ENCODE assay signal across 15 cellular contexts in genomic region chr3:57017481-57017880, GRCh38. TPM values are rescaled to one million over a fixed set of nuclear protein-coding genes. Genes with fewer than 3 reads are reported as not detected.
DNase-seq lines count a peak whose midpoint lies in the region; TF ChIP-seq lines count a peak whose summit lies in the region.
"Had no signal": no experiment of that assay in that cellular context is flagged by ENCODE, and none has a peak within 500 bp of the region (broad histone marks: within the 10 kb centered on the region; RNA-seq: fewer than 3 reads in every experiment).

No MANE protein-coding gene starts in this region.

- H3F3A ChIP-seq in GM23248 (ENCODE audit: insufficient read depth) = no peaks in the 10 kb centered on the region

- no peak for TF ChIP-seq EP300 in suprapubic skin (IDR thresholded peaks at IDR 0.05)

- no peaks in the 10 kb centered on the region for H3K27me3 ChIP-seq in GM23248 (replicated peaks; ENCODE audit: insufficient read depth)
- H3K27me3 ChIP-seq in suprapubic skin = no peaks in the 10 kb centered on the region
- H3K27me3 ChIP-seq: esophagus squamous epithelium had no signal

- H3K36me3 ChIP-seq in GM23248 (ENCODE audit: low read depth) = no peaks in the 10 kb centered on the region
- no peaks in the 10 kb centered on the region for H3K36me3 ChIP-seq in suprapubic skin

- WGBS in GM23248 (ENCODE audit: low coverage in 1 of 2, low lambda C conversion rate in 2 of 2, missing lambda C conversion rate in 2 of 2), 2 experiments = 65 to 72% methylated on average over 7 of the region's 7 CpGs
- 60% methylated on average over 7 of the region's 7 CpGs for WGBS in suprapubic skin

- no peaks in the 10 kb centered on the region for H3K9me3 ChIP-seq in GM23248 (ENCODE audit: low read depth)
- H3K9me3 ChIP-seq in suprapubic skin = no peaks in the 10 kb centered on the region
- H3K9me3 ChIP-seq: esophagus squamous epithelium had no signal

- H3K4me2 ChIP-seq in GM23248 (ENCODE audit: unreplicated experiment) = peak overlapping the region; percentile 38

- H4K20me1 ChIP-seq in GM23248 (ENCODE audit: insufficient read depth) = no peaks in the 10 kb centered on the region

- in situ Hi-C loops in GM23248 (cut with MboI) = no loop called here

- H3K9ac ChIP-seq in GM23248 = no peak overlapping the region

- no peak overlapping the region for H3K4me3 ChIP-seq in GM23248
- H3K4me3 ChIP-seq in fibroblast of mammary gland (ENCODE audit: control insufficient read depth, low read depth, low read length) = no peak overlapping the region
- H3K4me3 ChIP-seq in suprapubic skin = no peak overlapping the region
- H3K4me3 ChIP-seq: esophagus squamous epithelium had no signal

- H3K4me1 ChIP-seq in GM23248 (ENCODE audit: insufficient read depth) = peaks cover 13% of the 10 kb centered on the region
- peaks cover 11% of the 10 kb centered on the region for H3K4me1 ChIP-seq in suprapubic skin

- H3K27ac ChIP-seq in GM23248 = no peak overlapping the region
- no peak overlapping the region for H3K27ac ChIP-seq in suprapubic skin

- TF ChIP-seq POLR2A in suprapubic skin (IDR thresholded peaks at IDR 0.05) = no peak

- peak overlapping the region; percentile 46 for H2AFZ ChIP-seq in GM23248

- no peak for TF ChIP-seq CTCF in fibroblast of mammary gland (conservative IDR thresholded peaks at IDR 0.05; ENCODE audit: control insufficient read depth, insufficient read depth, low read depth, low read length)
- no peak for TF ChIP-seq CTCF in suprapubic skin (IDR thresholded peaks at IDR 0.05)

- H3K9me2 ChIP-seq in GM23248 (ENCODE audit: insufficient read depth) = no peaks in the 10 kb centered on the region

- no peaks in the 10 kb centered on the region for H3K79me2 ChIP-seq in GM23248 (ENCODE audit: insufficient read depth)

- DNase-seq in GM23248 = no peak
- peak; percentile 78 for DNase-seq in RPMI7951 (ENCODE audit: low read depth)
- DNase-seq in fibroblast of mammary gland (ENCODE audit: low read depth) = peak; percentile 52
- DNase-seq in pons (ENCODE audit: low spot score) = peak; percentile 98
- no peak for DNase-seq in AG08396 (ENCODE audit: low spot score)
- no peak for DNase-seq in OCI-M1 (lab: John Stamatoyannopoulos, UW)
- DNase-seq in suprapubic skin (ENCODE audit: low spot score in 2 of 2) = no peak
- no peak for DNase-seq in activated CD4-positive, alpha-beta T cell treated with anti-CD3 and anti-CD28 coated beads for 4 hours
- DNase-seq: activated CD4-positive, alpha-beta T cell treated with anti-CD3 and anti-CD28 coated beads, Interleukin-2, amount 50 U/mL, for 48 hours; activated naive CD8-positive, alpha-beta T cell treated with anti-CD3 and anti-CD28 coated beads, Interleukin-2, amount 50 U/mL, for 24 hours; esophagus squamous epithelium; left ventricle myocardium superior; NCI-H187; SIG-M5 had no signal

RNA-seq across cellular contexts. Expression of gene SPATA12, which starts 43.0 kb away (rescaled TPM):
- not detected in 2 replicates for total RNA-seq in GM23248 (2014; rRNA removed; shearing (Covaris generic))
- not detected in 2 replicates for polyA plus RNA-seq in GM23248 (2016; fragmentation: Nextera tagmentation; extraction: Ambion mirVana)
- 0.39 TPM in 1 of 2 replicates, not detected in the other for total RNA-seq in RPMI7951 (2014; rRNA removed; shearing (Covaris generic))
- not detected for total RNA-seq in suprapubic skin
- total RNA-seq: G401, left ventricle myocardium superior had no signal

Comparison
In these comparisons a context has a peak if more than half of its experiments do, and no peak if none do; other contexts are left out.
1. DNase-seq: peak in RPMI7951 (single experiment), fibroblast of mammary gland (single experiment) and pons (single experiment); none in GM23248 (single experiment), AG08396 (single experiment), OCI-M1 (single experiment), suprapubic skin (0 of 2) and activated CD4-positive, alpha-beta T cell treated with anti-CD3 and anti-CD28 coated beads for 4 hours (0 of 2).